15 cellular contexts compared by ENCODE assay signal in genomic region chr4:2592572-2592971, GRCh38. TPM values are rescaled to one million over a fixed set of nuclear protein-coding genes. Genes with fewer than 3 reads are reported as not detected.
DNase-seq lines count a peak whose midpoint lies in the region; ATAC-seq and TF ChIP-seq lines count a peak whose summit lies in the region.
"Had no signal": no experiment of that assay in that cellular context is flagged by ENCODE, and none has a peak within 500 bp of the region (broad histone marks: within the 10 kb centered on the region; RNA-seq: fewer than 3 reads in every experiment).

No MANE protein-coding gene starts in this region.

- H3K4me3 ChIP-seq in left ventricle myocardium inferior, result no peak overlapping the region
- no peak overlapping the region for H3K4me3 ChIP-seq in right atrium auricular region
- no peak overlapping the region for H3K4me3 ChIP-seq in right lobe of liver
- no peak overlapping the region for H3K4me3 ChIP-seq in upper lobe of right lung
- H3K4me3 ChIP-seq: SJSA1 had no signal

- H3K9me3 ChIP-seq in left ventricle myocardium inferior (replicated peaks) (no peaks in the 10 kb centered on the region), right atrium auricular region (no peaks in the 10 kb centered on the region), right lobe of liver (no peaks in the 10 kb centered on the region), upper lobe of right lung (no peaks in the 10 kb centered on the region)
- H3K9me3 ChIP-seq: SJSA1 had no signal

- TF ChIP-seq CTCF in left ventricle myocardium inferior (IDR thresholded peaks at IDR 0.05; ENCODE audit: borderline replicate concordance) (no peak), right atrium auricular region (IDR thresholded peaks at IDR 0.05) (no peak), right lobe of liver (IDR thresholded peaks at IDR 0.05) (no peak), upper lobe of right lung (IDR thresholded peaks at IDR 0.05) (no peak)

- intact Hi-C loops in left ventricle myocardium inferior (cut with micrococcal nuclease) (no loop called here), right lobe of liver (cut with DNase I) (no loop called here), upper lobe of right lung (cut with DNase I) (no loop called here)

- DNase-seq in left ventricle myocardium inferior (no peak), right atrium auricular region (ENCODE audit: low spot score) (no peak), UCSD-AML1 (lab: John Stamatoyannopoulos, UW; ENCODE audit: unreplicated experiment) (peak; percentile 44), right lobe of liver (no peak), upper lobe of right lung (peak; percentile 57), anterior cingulate cortex (lab: John Stamatoyannopoulos, UW) (no peak), AG08396 (ENCODE audit: low spot score) (no peak)
- DNase-seq in activated CD8-positive, alpha-beta memory T cell treated with anti-CD3 and anti-CD28 coated beads, Interleukin-2, amount 50 U/mL, for 4 hours, result no peak
- DNase-seq: foreskin keratinocyte; NCI-H1417; NCI-H748 treated with DMSO at 0.1 percent for 48 hours; stimulated activated CD4-positive, alpha-beta T cell treated with anti-CD3 and anti-CD28 coated beads, Interleukin-4, amount 100 ng/mL, for 1 hour; stimulated activated naive CD8-positive, alpha-beta T cell treated with anti-CD3 and anti-CD28 coated beads, Interleukin-15, amount 100 ng/mL, for 72 hours had no signal

- WGBS in right lobe of liver (ENCODE audit: insufficient coverage, low coverage, low lambda C conversion rate, missing lambda C conversion rate), result 73% methylated on average over 4 of the region's 6 CpGs

- H3K4me1 ChIP-seq in left ventricle myocardium inferior (peaks cover 98% of the 10 kb centered on the region), right atrium auricular region (peaks cover 0 to 72% of the 10 kb centered on the region in 2 donors), right lobe of liver (no peaks in the 10 kb centered on the region), upper lobe of right lung (peaks cover 60% of the 10 kb centered on the region)
- H3K4me1 ChIP-seq: foreskin keratinocyte, SJSA1 had no signal

- H3K27me3 ChIP-seq in left ventricle myocardium inferior (ENCODE audit: low read depth) (no peaks in the 10 kb centered on the region), right atrium auricular region (no peaks in the 10 kb centered on the region), right lobe of liver (no peaks in the 10 kb centered on the region), upper lobe of right lung (no peaks in the 10 kb centered on the region)
- H3K27me3 ChIP-seq: foreskin keratinocyte, SJSA1 had no signal

- peak overlapping the region; percentile 39 for H3K27ac ChIP-seq in left ventricle myocardium inferior (replicated peaks)
- no peak overlapping the region for H3K27ac ChIP-seq in right atrium auricular region
- no peak overlapping the region for H3K27ac ChIP-seq in right lobe of liver
- peak overlapping the region; percentile 70 for H3K27ac ChIP-seq in upper lobe of right lung
- H3K27ac ChIP-seq: C4-2B, foreskin keratinocyte, SJSA1 had no signal

- TF ChIP-seq POLR2A in right lobe of liver (IDR thresholded peaks at IDR 0.05), result no peak

- H3K36me3 ChIP-seq in left ventricle myocardium inferior (peaks cover 7% of the 10 kb centered on the region), right atrium auricular region (peaks cover 9% of the 10 kb centered on the region), right lobe of liver (peaks cover 0 to 13% (median 0%) of the 10 kb centered on the region in 4 donors), upper lobe of right lung (peaks cover 10% of the 10 kb centered on the region)
- H3K36me3 ChIP-seq: SJSA1 had no signal

- ATAC-seq in right lobe of liver (peak; percentile 30 to 44 (median 36)), upper lobe of right lung (peak; percentile 47)
- ATAC-seq: foreskin keratinocyte; stimulated activated naive CD8-positive, alpha-beta T cell treated with anti-CD3 and anti-CD28 coated beads, Interleukin-15, amount 100 ng/mL, for 72 hours had no signal

RNA-seq across cellular contexts. Expression of gene FAM193A, which starts 56.1 kb away (rescaled TPM):
- total RNA-seq in left ventricle myocardium inferior (16.0 TPM), right atrium auricular region (10 to 100 TPM; 14.6 to 17.0 TPM), right lobe of liver (10 to 100 TPM in 2 of 6 experiments, 1 to 10 TPM in 4; 8.5 to 12.3 (median 9.7) TPM), upper lobe of right lung (28.9 TPM)

Comparison
In these comparisons a context has a peak if more than half of its experiments do, and no peak if none do; other contexts are left out.
1. H3K27ac ChIP-seq: peak in left ventricle myocardium inferior (single experiment) and upper lobe of right lung (single experiment); none in right atrium auricular region (0 of 2) and right lobe of liver (0 of 3).
2. DNase-seq: peak in UCSD-AML1 (single experiment) and upper lobe of right lung (single experiment); none in left ventricle myocardium inferior (single experiment), right atrium auricular region (single experiment), right lobe of liver (0 of 3), activated CD8-positive, alpha-beta memory T cell treated with anti-CD3 and anti-CD28 coated beads, Interleukin-2, amount 50 U/mL, for 4 hours (single experiment), anterior cingulate cortex (0 of 58) and AG08396 (single experiment).